ENCODE assay signal across 8 cellular contexts in genomic region chr10:87658858-87659555, GRCh38. TPM values are rescaled to one million over a fixed set of nuclear protein-coding genes. Genes with fewer than 3 reads are reported as not detected.
A peak's percentile ranks its signal among the peaks of the same experiment; 100 is the strongest.
DNase-seq lines count a peak whose midpoint lies in the region; ATAC-seq and TF ChIP-seq lines count a peak whose summit lies in the region.

No MANE protein-coding gene starts in this region.

- DNase-seq in CD14-positive monocyte (ENCODE audit: low spot score) = no peak
- DNase-seq in NCI-H146 (lab: John Stamatoyannopoulos, UW) = peak; percentile 22
- DNase-seq in dermis blood vessel endothelial cell = peak; percentile 37
- no peak for DNase-seq in nephron progenitor cell
- DNase-seq in posterior vena cava (ENCODE audit: low spot score) = no peak
- no peak for DNase-seq in COR-L47 (lab: John Stamatoyannopoulos, UW)
- DNase-seq in activated CD8-positive, alpha-beta memory T cell treated with anti-CD3 and anti-CD28 coated beads for 24 hours = no peak

- H3K9me3 Mint-ChIP-seq in CD14-positive monocyte (peaks cover 0 to 3% (median 0%) of the 10 kb centered on the region in 7 donors), nephron progenitor cell (no peaks in the 10 kb centered on the region)

- no peak for ATAC-seq in HG02970 (IDR thresholded peaks at IDR 0.05; ENCODE audit: low FRiP score, unreplicated experiment)

- intact Hi-C loops in CD14-positive monocyte (cut with micrococcal nuclease) = loop anchor here (5.0 kb wide), 4 partner anchors 78 to 113 kb away; no protein-coding TSS in a partner anchor
- intact Hi-C loops in posterior vena cava (cut with DNase I) = no loop called here

- TF ChIP-seq CTCF in CD14-positive monocyte (IDR thresholded peaks at IDR 0.05) = no peak
- no peak for TF ChIP-seq CTCF in nephron progenitor cell (IDR thresholded peaks at IDR 0.05)

- H3K36me3 Mint-ChIP-seq in CD14-positive monocyte (peaks cover 2 to 7% of the 10 kb centered on the region in 2 donors), nephron progenitor cell (ENCODE audit: low read depth) (no peaks in the 10 kb centered on the region)

- H3K4me3 Mint-ChIP-seq in CD14-positive monocyte (peak overlapping the region; percentile 77 to 80), nephron progenitor cell (peak overlapping the region; percentile 83)

- peaks cover 35% of the 10 kb centered on the region for H3K4me1 Mint-ChIP-seq in CD14-positive monocyte
- H3K4me1 Mint-ChIP-seq in nephron progenitor cell = peaks cover 16% of the 10 kb centered on the region

- H3K27ac Mint-ChIP-seq in CD14-positive monocyte (peak overlapping the region in 6 of 7 donors; percentile 21 to 88 (median 66)), nephron progenitor cell (no peak overlapping the region)

- H3K27me3 Mint-ChIP-seq in CD14-positive monocyte (ENCODE audit: low read depth in 3 of 3) (peaks cover 7 to 16% (median 13%) of the 10 kb centered on the region in 3 donors), nephron progenitor cell (ENCODE audit: low read depth, poor library complexity) (peaks cover 58% of the 10 kb centered on the region)

RNA-seq across cellular contexts. Expression of gene PAPSS2, which starts 0.7 kb away (rescaled TPM):
- polyA plus RNA-seq in CD14-positive monocyte = 1 to 10 TPM; 6.2 to 6.5 TPM
- total RNA-seq in dermis blood vessel endothelial cell (98.9 and 138 TPM in 2 replicates), posterior vena cava (10 to 100 TPM; 30.9 to 46.1 TPM)

Comparison
In these comparisons a context has a peak if more than half of its experiments do, and no peak if none do; other contexts are left out.
1. DNase-seq: peak in NCI-H146 (single experiment) and dermis blood vessel endothelial cell (single experiment); none in CD14-positive monocyte (single experiment), nephron progenitor cell (single experiment), posterior vena cava (single experiment), COR-L47 (single experiment) and activated CD8-positive, alpha-beta memory T cell treated with anti-CD3 and anti-CD28 coated beads for 24 hours (single experiment).
2. intact Hi-C loops: an anchor here in CD14-positive monocyte (5.0 kb wide); none called in posterior vena cava.